ENCODE assay signal across 8 cellular contexts in genomic region chr12:96211989-96212388, GRCh38. TPM values are rescaled to one million over a fixed set of nuclear protein-coding genes. Genes with fewer than 3 reads are reported as not detected.
DNase-seq lines count a peak whose midpoint lies in the region; ATAC-seq and TF ChIP-seq lines count a peak whose summit lies in the region.

No MANE protein-coding gene starts in this region.

- intact Hi-C loops in CD8-positive, alpha-beta T cell (cut with DNase I, micrococcal nuclease): loop anchor here (1.0 to 10.0 kb wide), 5 partner anchors 8 to 297 kb away; no protein-coding TSS in a partner anchor
- intact Hi-C loops in adrenal gland (cut with DNase I): loop anchor here in 1 of 2 donors (5.0 kb wide), 1 partner anchor 150 kb away; no protein-coding TSS in a partner anchor

- H3K4me3 ChIP-seq in CD8-positive, alpha-beta T cell (ENCODE audit: low read depth, low read length): no peak overlapping the region
- H3K4me3 ChIP-seq in KMS-11 (IDR thresholded peaks at IDR 0.05; ENCODE audit: insufficient read depth, low read depth, low read length) (no peak overlapping the region), adrenal gland (no peak overlapping the region)

- H3K79me2 ChIP-seq in KMS-11 (ENCODE audit: insufficient read depth, low read depth): peaks cover 94% of the 10 kb centered on the region

- H3K9ac ChIP-seq in KMS-11: no peak overlapping the region

- H3K4me1 Mint-ChIP-seq in CD8-positive, alpha-beta T cell (ENCODE audit: low read depth): peaks cover 77% of the 10 kb centered on the region
- peaks cover 39% of the 10 kb centered on the region for H3K4me1 Mint-ChIP-seq in nephron

- CTCF ChIA-PET in CD8-positive, alpha-beta T cell (lab: Charles Lee): interaction anchor here (0.7 to 14.3 kb wide), 12 partner anchors 35 to 306 kb away, joined by 3 to 221 read pairs (median 4); partner anchors contain the start of gene CDK17

- peaks cover 70% of the 10 kb centered on the region for H3K4me1 ChIP-seq in CD8-positive, alpha-beta T cell (ENCODE audit: insufficient read depth, low read length)
- H3K4me1 ChIP-seq in KMS-11 (ENCODE audit: low read depth, poor library complexity, severe bottlenecking) (peaks cover 84% of the 10 kb centered on the region), adrenal gland (replicated peaks in 1 of 2) (peaks cover 15 to 48% of the 10 kb centered on the region in 2 donors)

- no peaks in the 10 kb centered on the region for H3K9me3 Mint-ChIP-seq in CD8-positive, alpha-beta T cell
- no peaks in the 10 kb centered on the region for H3K9me3 Mint-ChIP-seq in nephron

- no peaks in the 10 kb centered on the region for H3K27me3 ChIP-seq in CD8-positive, alpha-beta T cell (ENCODE audit: insufficient read depth, low read length)
- H3K27me3 ChIP-seq in KMS-11 (ENCODE audit: insufficient read depth, low read depth) (no peaks in the 10 kb centered on the region), adrenal gland (no peaks in the 10 kb centered on the region)

- no peaks in the 10 kb centered on the region for H3K9me3 ChIP-seq in CD8-positive, alpha-beta T cell (ENCODE audit: low read length)
- no peaks in the 10 kb centered on the region for H3K9me3 ChIP-seq in adrenal gland (replicated peaks in 1 of 3)

- H3K27ac Mint-ChIP-seq in CD8-positive, alpha-beta T cell: peak overlapping the region; percentile 80
- peak overlapping the region; percentile 5 to 80 (median 28) for H3K27ac Mint-ChIP-seq in nephron

- H3K36me3 ChIP-seq in CD8-positive, alpha-beta T cell (ENCODE audit: insufficient read depth, low read length): no peaks in the 10 kb centered on the region
- no peaks in the 10 kb centered on the region for H3K36me3 ChIP-seq in KMS-11 (ENCODE audit: insufficient read depth)
- H3K36me3 ChIP-seq in adrenal gland (replicated peaks in 1 of 2): no peaks in the 10 kb centered on the region

- H2AFZ ChIP-seq in KMS-11 (ENCODE audit: low read depth): no peak overlapping the region

- peak overlapping the region; percentile 24 for H3K4me3 Mint-ChIP-seq in CD8-positive, alpha-beta T cell
- no peak overlapping the region for H3K4me3 Mint-ChIP-seq in nephron

- H3K4me2 ChIP-seq in KMS-11: peak overlapping the region; percentile 53

- no peak for ATAC-seq in CD8-positive, alpha-beta T cell

- TF ChIP-seq POLR2A in adrenal gland (IDR thresholded peaks at IDR 0.05): no peak

- DNase-seq in CD8-positive, alpha-beta T cell: no peak
- DNase-seq in adrenal gland: no peak
- no peak for DNase-seq in NCI-H187 (lab: John Stamatoyannopoulos, UW)
- DNase-seq in foreskin melanocyte: no peak
- DNase-seq in RKO (ENCODE audit: low spot score): no peak
- no peak for DNase-seq in activated CD4-positive, CD25-positive, alpha-beta regulatory T cell treated with anti-CD3 and anti-CD28 coated beads, Interleukin-2, amount 50 U/mL, for 72 hours

- POLR2A ChIA-PET in CD8-positive, alpha-beta T cell (lab: Charles Lee): interaction anchor here (0.6 to 2.6 kb wide), 3 partner anchors 16 to 305 kb away, joined by 5 to 9 read pairs (median 7); no protein-coding TSS in a partner anchor

- 28 to 35% (median 29%) methylated on average over 3 of the region's 3 CpGs for WGBS in adrenal gland, 4 donors

- H3K36me3 Mint-ChIP-seq in CD8-positive, alpha-beta T cell: peaks cover 2% of the 10 kb centered on the region
- no peaks in the 10 kb centered on the region for H3K36me3 Mint-ChIP-seq in nephron (ENCODE audit: low read depth)

- no peak overlapping the region for H3K27ac ChIP-seq in CD8-positive, alpha-beta T cell (ENCODE audit: low read depth, low read length)
- H3K27ac ChIP-seq in KMS-11 (peak overlapping the region; percentile 45), adrenal gland (peak overlapping the region in 4 of 5 donors; percentile 9 to 54 (median 20))

- TF ChIP-seq CTCF in CD8-positive, alpha-beta T cell (IDR thresholded peaks at IDR 0.05): no peak
- TF ChIP-seq CTCF in KMS-11 (conservative IDR thresholded peaks at IDR 0.05; ENCODE audit: low read depth, low read length) (no peak), adrenal gland (IDR thresholded peaks at IDR 0.05) (no peak), nephron (IDR thresholded peaks at IDR 0.05; ENCODE audit: unreplicated experiment in 3 of 3) (no peak)

- no peaks in the 10 kb centered on the region for H4K20me1 ChIP-seq in KMS-11 (ENCODE audit: insufficient read depth)

- no peaks in the 10 kb centered on the region for H3K27me3 Mint-ChIP-seq in CD8-positive, alpha-beta T cell (ENCODE audit: low read depth)
- peaks cover 3% of the 10 kb centered on the region for H3K27me3 Mint-ChIP-seq in nephron (ENCODE audit: low read depth)

RNA-seq across cellular contexts. Expression of gene ELK3, which starts 17.8 kb away (rescaled TPM):
- total RNA-seq in CD8-positive, alpha-beta T cell: 10 to 100 TPM; 11.2 to 11.6 TPM
- 10 to 100 TPM; 10.8 to 33.6 (median 24.3) TPM for total RNA-seq in adrenal gland
- polyA plus RNA-seq in adrenal gland: 10 to 100 TPM in 1 of 3 donors, 1 to 10 TPM in 2; 6.6 to 16.0 (median 8.6) TPM
